In genomic region chr4:6893449-6894085, GRCh38 we compare ENCODE assay signal across 12 cellular contexts. TPM values are rescaled to one million over a fixed set of nuclear protein-coding genes. Genes with fewer than 3 reads are reported as not detected.
DNase-seq lines count a peak whose midpoint lies in the region; ATAC-seq and TF ChIP-seq lines count a peak whose summit lies in the region.
"Had no signal": no experiment of that assay in that cellular context is flagged by ENCODE, and none has a peak within 500 bp of the region (broad histone marks: within the 10 kb centered on the region; RNA-seq: fewer than 3 reads in every experiment).

No MANE protein-coding gene starts in this region.

- no peak overlapping the region for H3K4me3 ChIP-seq in BLaER1
- no peak overlapping the region for H3K4me3 ChIP-seq in astrocyte of the spinal cord (ENCODE audit: low read depth, low read length)

- 0 out of 2 replicates have a peak overlapping the region, but pooled peaks have one; percentile 3 for H3K9ac ChIP-seq in BLaER1
- H3K9ac ChIP-seq: SK-N-SH had no signal

- no peaks in the 10 kb centered on the region for H3K27me3 ChIP-seq in BLaER1

- H3K4me1 ChIP-seq in BLaER1: peaks cover 81% of the 10 kb centered on the region

- H3K36me3 ChIP-seq in BLaER1: peaks cover 16% of the 10 kb centered on the region; the same call in 1 of the 2 replicates

- H3K4me2 ChIP-seq in BLaER1: peak overlapping the region; percentile 97
- H3K4me2 ChIP-seq: SK-N-SH had no signal

- peak; percentile 94 for DNase-seq in HuH-7.5 (ENCODE audit: low spot score)
- DNase-seq in astrocyte of the spinal cord (ENCODE audit: low read depth, low spot score): peak; percentile 66
- DNase-seq in mucosa of gallbladder (ENCODE audit: low spot score): peak; percentile 69
- no peak for DNase-seq in NCI-H1092 treated with DMSO at 0.1 percent for 48 hours (lab: John Stamatoyannopoulos, UW)
- DNase-seq in GOT3 (lab: John Stamatoyannopoulos, UW): no peak
- DNase-seq in GM13977 (ENCODE audit: low spot score): no peak
- DNase-seq: effector memory CD4-positive, alpha-beta T cell; NCI-H2081 treated with DMSO at 0.1 percent for 48 hours; SK-N-SH had no signal

- in situ Hi-C loops in astrocyte of the spinal cord (cut with HindIII; ENCODE audit: low sequenced_read_pairs) (no loop called here), GM13977 (cut with MboI; ENCODE audit: low pct_unique_long_range_greater_than_20kb, low sequenced_read_pairs, unreplicated experiment) (loop anchor here (10.0 kb wide), 1 partner anchor 181 kb away; no protein-coding TSS in a partner anchor)

- H3K27ac ChIP-seq in BLaER1: peak overlapping the region; percentile 86

- H4K20me1 ChIP-seq in BLaER1: no peaks in the 10 kb centered on the region

- no peak for ATAC-seq in GM18868 (IDR thresholded peaks at IDR 0.05; ENCODE audit: unreplicated experiment)
- ATAC-seq: sciatic nerve had no signal

- H3K9me3 ChIP-seq in BLaER1: peaks cover 25% of the 10 kb centered on the region
- H3K9me3 ChIP-seq: SK-N-SH had no signal

- TF ChIP-seq CTCF in astrocyte of the spinal cord (IDR thresholded peaks at IDR 0.05; ENCODE audit: low read depth, low read length): no peak
- no peak for TF ChIP-seq CTCF in GM13977 (IDR thresholded peaks at IDR 0.05; ENCODE audit: extremely low read depth, insufficient read depth, missing control alignments)

RNA-seq across cellular contexts. Expression of gene TBC1D14, which starts 16.1 kb away (rescaled TPM):
- 37.1 TPM for total RNA-seq in mucosa of gallbladder

Comparison
In these comparisons a context has a peak if more than half of its experiments do, and no peak if none do; other contexts are left out.
1. DNase-seq: peak in HuH-7.5 (single experiment), astrocyte of the spinal cord (single experiment) and mucosa of gallbladder (single experiment); none in NCI-H1092 treated with DMSO at 0.1 percent for 48 hours (single experiment), GOT3 (single experiment) and GM13977 (single experiment).